ENCODE assay signal across 14 cellular contexts in the genomic region with DNA sequence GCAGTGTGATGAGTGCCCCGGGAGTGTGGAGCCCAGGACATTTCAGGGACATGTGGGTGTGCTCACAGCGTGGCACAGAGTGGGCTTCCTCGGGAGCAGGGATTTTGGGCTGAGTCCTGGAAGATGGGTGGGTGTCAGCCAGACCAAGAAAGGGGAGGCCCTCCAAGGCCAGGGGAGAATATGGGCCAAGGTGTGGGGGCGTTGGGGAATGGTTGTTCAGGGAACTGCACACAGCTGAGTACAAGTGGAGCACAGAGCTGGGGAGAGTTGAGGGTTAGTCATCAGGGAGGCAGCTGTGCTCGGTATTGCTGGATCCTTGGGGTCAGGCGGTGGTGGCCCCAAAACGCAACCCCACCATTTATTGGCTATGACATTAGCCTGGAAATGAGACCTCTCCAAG. TPM values are rescaled to one million over a fixed set of nuclear protein-coding genes. Genes with fewer than 3 reads are reported as not detected.
DNase-seq lines count a peak whose midpoint lies in the region; ATAC-seq and TF ChIP-seq lines count a peak whose summit lies in the region.
"Had no signal": no experiment of that assay in that cellular context is flagged by ENCODE, and none has a peak within 500 bp of the region (broad histone marks: within the 10 kb centered on the region; RNA-seq: fewer than 3 reads in every experiment).

No MANE protein-coding gene starts in this region.

- peaks cover 22 to 77% (median 39%) of the 10 kb centered on the region in 4 donors for H3K4me1 Mint-ChIP-seq in CD4-positive, CD25-positive, alpha-beta regulatory T cell

- H3K9me3 Mint-ChIP-seq in CD4-positive, CD25-positive, alpha-beta regulatory T cell: no peaks in the 10 kb centered on the region

- no peak overlapping the region for H3K27ac ChIP-seq in CD4-positive, CD25-positive, alpha-beta regulatory T cell (ENCODE audit: insufficient read depth, low read length, poor library complexity, severe bottlenecking)
- H3K27ac ChIP-seq in dorsolateral prefrontal cortex: peak overlapping the region in 58 of 59 donors; percentile 60 to 98 (median 90)
- peak overlapping the region; percentile 29 for H3K27ac ChIP-seq in osteoblast (ENCODE audit: low read depth, low read length)
- H3K27ac ChIP-seq in A673 (ENCODE audit: low read depth, low read length, poor library complexity, severe bottlenecking): no peak overlapping the region
- H3K27ac ChIP-seq: C4-2B had no signal

- peak overlapping the region in 1 of 4 donors; percentile 3 for H3K4me3 Mint-ChIP-seq in CD4-positive, CD25-positive, alpha-beta regulatory T cell

- H3K9ac ChIP-seq in Loucy (ENCODE audit: low read depth, low read length, poor library complexity, severe bottlenecking): peak overlapping the region; percentile 34

- H3K36me3 Mint-ChIP-seq in CD4-positive, CD25-positive, alpha-beta regulatory T cell: peaks cover 60% of the 10 kb centered on the region

- peaks cover 78% of the 10 kb centered on the region for H3K36me3 ChIP-seq in CD4-positive, CD25-positive, alpha-beta regulatory T cell (ENCODE audit: control insufficient read depth, insufficient read depth, low read length)
- H3K36me3 ChIP-seq in Loucy (ENCODE audit: insufficient read depth, low read length): peaks cover 79% of the 10 kb centered on the region
- H3K36me3 ChIP-seq in osteoblast (ENCODE audit: insufficient read depth, low read length): peaks cover 75% of the 10 kb centered on the region
- peaks cover 92% of the 10 kb centered on the region for H3K36me3 ChIP-seq in A673 (ENCODE audit: insufficient read depth, low read length, poor library complexity, severe bottlenecking)

- H3K9me3 ChIP-seq in CD4-positive, CD25-positive, alpha-beta regulatory T cell (ENCODE audit: control insufficient read depth in 2 of 2, low read length in 2 of 2): no peaks in the 10 kb centered on the region
- H3K9me3 ChIP-seq in Loucy (ENCODE audit: insufficient read depth, low read depth, low read length) (no peaks in the 10 kb centered on the region), osteoblast (ENCODE audit: low read depth, low read length) (no peaks in the 10 kb centered on the region), A673 (ENCODE audit: low read depth, low read length, poor library complexity, severe bottlenecking) (no peaks in the 10 kb centered on the region)

- peaks cover 93% of the 10 kb centered on the region for H3K79me2 ChIP-seq in Loucy (ENCODE audit: insufficient read depth, low read length)
- H3K79me2 ChIP-seq in osteoblast (ENCODE audit: insufficient read depth, low read length): peaks cover 62% of the 10 kb centered on the region

- H3K4me1 ChIP-seq in CD4-positive, CD25-positive, alpha-beta regulatory T cell (ENCODE audit: control insufficient read depth, insufficient read depth, low read length, poor library complexity, severe bottlenecking): peaks cover 19% of the 10 kb centered on the region
- H3K4me1 ChIP-seq in Loucy (ENCODE audit: insufficient read depth, low read length, poor library complexity, severe bottlenecking): peaks cover 51% of the 10 kb centered on the region
- peaks cover 32% of the 10 kb centered on the region for H3K4me1 ChIP-seq in osteoblast (ENCODE audit: insufficient read depth, low read length)
- peaks cover 10% of the 10 kb centered on the region for H3K4me1 ChIP-seq in A673 (ENCODE audit: insufficient read depth, low read length, poor library complexity, severe bottlenecking)

- H3K4me3 ChIP-seq in CD4-positive, CD25-positive, alpha-beta regulatory T cell (ENCODE audit: low read depth, low read length): no peak overlapping the region
- H3K4me3 ChIP-seq in Loucy (ENCODE audit: low read length, poor library complexity, severe bottlenecking): no peak overlapping the region
- H3K4me3 ChIP-seq in dorsolateral prefrontal cortex: peak overlapping the region in 17 of 59 donors; percentile 1 to 86 (median 17)
- no peak overlapping the region for H3K4me3 ChIP-seq in osteoblast (ENCODE audit: insufficient read depth, low read length)
- H3K4me3 ChIP-seq in A673 (ENCODE audit: low read depth, low read length, poor library complexity, severe bottlenecking): no peak overlapping the region

- H4K20me1 ChIP-seq in Loucy (ENCODE audit: insufficient read depth, low read length, poor library complexity, severe bottlenecking) (peaks cover 75% of the 10 kb centered on the region), osteoblast (ENCODE audit: insufficient read depth, low read length) (peaks cover 31% of the 10 kb centered on the region)

- intact Hi-C loops in dorsolateral prefrontal cortex (cut with DNase I) (loop anchor here in 1 of 2 donors (2.0 to 5.0 kb wide), 2 partner anchors 28 to 133 kb away; a partner anchor contains a TSS), A673 (cut with micrococcal nuclease; ENCODE audit: unreplicated experiment) (no loop called here)

- H3F3A ChIP-seq in Loucy (ENCODE audit: low read depth): no peaks in the 10 kb centered on the region

- CTCF ChIA-PET in A673 (lab: Charles Lee): no interaction called here

- no peak for TF ChIP-seq CTCF in Loucy (conservative IDR thresholded peaks at IDR 0.05; ENCODE audit: low read length)
- no peak for TF ChIP-seq CTCF in dorsolateral prefrontal cortex (IDR thresholded peaks at IDR 0.05 in 54 of 56, conservative IDR thresholded peaks at IDR 0.05 in 2 of 56; ENCODE audit: low read depth in 1 of 56, partially characterized antibody in 56 of 56)
- no peak for TF ChIP-seq CTCF in osteoblast (IDR thresholded peaks at IDR 0.05; ENCODE audit: extremely low read depth, low read depth, low read length)
- no peak for TF ChIP-seq CTCF in A673 (conservative IDR thresholded peaks at IDR 0.05; ENCODE audit: low read depth, low read length)

- no peak for DNase-seq in CD4-positive, CD25-positive, alpha-beta regulatory T cell
- DNase-seq in dorsolateral prefrontal cortex: peak in 1 of 10 donors; percentile 48
- no peak for DNase-seq in osteoblast (ENCODE audit: insufficient read length, low spot score, missing footprints)
- no peak for DNase-seq in A673 (ENCODE audit: low spot score)
- DNase-seq in DMS153 treated with DMSO at 0.1 percent for 48 hours (lab: John Stamatoyannopoulos, UW; ENCODE audit: unreplicated experiment): no peak
- no peak for DNase-seq in NCI-H1436 treated with DMSO at 0.1 percent for 48 hours (lab: John Stamatoyannopoulos, UW)
- DNase-seq: activated CD8-positive, alpha-beta memory T cell treated with anti-CD3 and anti-CD28 coated beads, Interleukin-2, amount 50 U/mL, for 48 hours; NCI-H1105 treated with DMSO at 0.1 percent for 48 hours; NCI-H510A; RPMI8226 had no signal

- H3K4me2 ChIP-seq in Loucy (ENCODE audit: low read depth, low read length, poor library complexity, severe bottlenecking) (peak overlapping the region; percentile 50), osteoblast (ENCODE audit: insufficient read depth, low read length) (no peak overlapping the region)

- peak overlapping the region in 2 of 3 donors; percentile 62 to 78 for H3K27ac Mint-ChIP-seq in CD4-positive, CD25-positive, alpha-beta regulatory T cell

- H3K9me2 ChIP-seq in Loucy (replicated peaks; ENCODE audit: low read depth, low read length): no peaks in the 10 kb centered on the region

- BruUV-seq in A673 (replicated peaks; lab: Mats Ljungman, UMichigan): no TSS peak

- no peaks in the 10 kb centered on the region for H3K27me3 ChIP-seq in CD4-positive, CD25-positive, alpha-beta regulatory T cell (ENCODE audit: control insufficient read depth, insufficient read depth, low read length)
- H3K27me3 ChIP-seq in Loucy (ENCODE audit: insufficient read depth, low read length, poor library complexity, severe bottlenecking) (no peaks in the 10 kb centered on the region), dorsolateral prefrontal cortex (no peaks in the 10 kb centered on the region), osteoblast (ENCODE audit: insufficient read depth, low read length) (no peaks in the 10 kb centered on the region), A673 (replicated peaks; ENCODE audit: insufficient read depth, low read depth, low read length, poor library complexity) (no peaks in the 10 kb centered on the region)

- no peak overlapping the region for H2AFZ ChIP-seq in Loucy (ENCODE audit: low read length)
- no peak overlapping the region for H2AFZ ChIP-seq in osteoblast (ENCODE audit: low read length)

- POLR2A ChIA-PET in A673 (lab: Charles Lee; ENCODE audit: low non-redundant PET): no interaction called here

- ATAC-seq in CD4-positive, CD25-positive, alpha-beta regulatory T cell (ENCODE audit: low read depth in 2 of 2): no peak
- no peak for ATAC-seq in GM19395 (IDR thresholded peaks at IDR 0.05; ENCODE audit: unreplicated experiment)
- ATAC-seq: esophagus mucosa had no signal

- H3K27me3 Mint-ChIP-seq in CD4-positive, CD25-positive, alpha-beta regulatory T cell: no peaks in the 10 kb centered on the region

RNA-seq across cellular contexts. Expression of a gene that starts 5.5 kb away (rescaled TPM):
- total RNA-seq in CD4-positive, CD25-positive, alpha-beta regulatory T cell: 19.1 TPM
- polyA plus RNA-seq in CD4-positive, CD25-positive, alpha-beta regulatory T cell: 10 to 100 TPM; 11.9 to 18.4 (median 13.2) TPM
- total RNA-seq in dorsolateral prefrontal cortex (10 to 100 TPM; 37.1 to 98.5 (median 49.7) TPM), osteoblast (30.0 and 30.1 TPM in 2 replicates), A673 (2021) (37.3 and 44.1 TPM in 2 replicates)

RNA-seq across cellular contexts. Expression of a gene that starts 31.3 kb away (rescaled TPM):
- total RNA-seq in CD4-positive, CD25-positive, alpha-beta regulatory T cell: 12.7 TPM
- 10 to 100 TPM; 14.5 to 21.4 (median 17.0) TPM for polyA plus RNA-seq in CD4-positive, CD25-positive, alpha-beta regulatory T cell
- total RNA-seq in dorsolateral prefrontal cortex (10 to 100 TPM; 11.7 to 26.4 (median 18.3) TPM), osteoblast (10.6 and 11.6 TPM in 2 replicates), A673 (2021) (15.2 and 17.8 TPM in 2 replicates)

Comparison
In these comparisons a context has a peak if more than half of its experiments do, and no peak if none do; other contexts are left out.
1. H3K27ac ChIP-seq: peak in dorsolateral prefrontal cortex (58 of 59) and osteoblast (single experiment); none in CD4-positive, CD25-positive, alpha-beta regulatory T cell (single experiment) and A673 (single experiment).